In the genomic region with DNA sequence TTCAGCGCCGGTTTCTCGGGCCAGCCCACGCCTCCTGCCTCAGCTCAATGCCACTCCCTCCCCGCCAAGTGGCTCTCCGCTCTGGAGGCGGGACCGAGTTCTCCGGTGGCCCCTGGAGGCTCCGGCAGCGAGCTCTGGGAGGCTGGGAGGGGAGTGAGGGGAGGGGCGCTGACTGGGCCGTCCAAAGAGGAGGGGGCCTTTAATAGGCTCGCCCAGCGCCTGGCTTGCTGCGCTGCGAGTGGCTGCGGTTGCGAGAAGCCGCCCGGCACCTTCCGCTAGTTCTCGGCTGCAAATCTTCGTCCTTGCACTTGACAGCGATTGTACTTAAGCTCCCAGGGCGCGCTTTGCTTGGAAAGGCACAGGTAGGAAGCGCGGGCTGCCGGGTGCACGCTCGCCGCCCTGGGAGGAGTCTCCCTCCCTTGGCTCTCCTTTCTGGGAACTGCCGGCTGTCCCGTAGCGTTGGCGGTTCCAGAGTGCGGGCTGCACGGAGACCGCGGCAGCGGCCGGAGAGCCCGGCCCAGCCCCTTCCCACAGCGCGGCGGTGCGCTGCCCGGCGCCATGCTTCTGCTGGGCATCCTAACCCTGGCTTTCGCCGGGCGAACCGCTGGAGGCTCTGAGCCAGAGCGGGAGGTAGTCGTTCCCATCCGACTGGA, we compare ENCODE assay signal across 8 cellular contexts. TPM values are rescaled to one million over a fixed set of nuclear protein-coding genes. Genes with fewer than 3 reads are reported as not detected.
DNase-seq lines count a peak whose midpoint lies in the region; ATAC-seq and TF ChIP-seq lines count a peak whose summit lies in the region.

A gene with protein sequence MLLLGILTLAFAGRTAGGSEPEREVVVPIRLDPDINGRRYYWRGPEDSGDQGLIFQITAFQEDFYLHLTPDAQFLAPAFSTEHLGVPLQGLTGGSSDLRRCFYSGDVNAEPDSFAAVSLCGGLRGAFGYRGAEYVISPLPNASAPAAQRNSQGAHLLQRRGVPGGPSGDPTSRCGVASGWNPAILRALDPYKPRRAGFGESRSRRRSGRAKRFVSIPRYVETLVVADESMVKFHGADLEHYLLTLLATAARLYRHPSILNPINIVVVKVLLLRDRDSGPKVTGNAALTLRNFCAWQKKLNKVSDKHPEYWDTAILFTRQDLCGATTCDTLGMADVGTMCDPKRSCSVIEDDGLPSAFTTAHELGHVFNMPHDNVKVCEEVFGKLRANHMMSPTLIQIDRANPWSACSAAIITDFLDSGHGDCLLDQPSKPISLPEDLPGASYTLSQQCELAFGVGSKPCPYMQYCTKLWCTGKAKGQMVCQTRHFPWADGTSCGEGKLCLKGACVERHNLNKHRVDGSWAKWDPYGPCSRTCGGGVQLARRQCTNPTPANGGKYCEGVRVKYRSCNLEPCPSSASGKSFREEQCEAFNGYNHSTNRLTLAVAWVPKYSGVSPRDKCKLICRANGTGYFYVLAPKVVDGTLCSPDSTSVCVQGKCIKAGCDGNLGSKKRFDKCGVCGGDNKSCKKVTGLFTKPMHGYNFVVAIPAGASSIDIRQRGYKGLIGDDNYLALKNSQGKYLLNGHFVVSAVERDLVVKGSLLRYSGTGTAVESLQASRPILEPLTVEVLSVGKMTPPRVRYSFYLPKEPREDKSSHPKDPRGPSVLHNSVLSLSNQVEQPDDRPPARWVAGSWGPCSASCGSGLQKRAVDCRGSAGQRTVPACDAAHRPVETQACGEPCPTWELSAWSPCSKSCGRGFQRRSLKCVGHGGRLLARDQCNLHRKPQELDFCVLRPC (plus strand): TSS at position 230 of the 653 bp plus-strand sequence. CDS start 329 bp downstream, at position 559.

- H3K27ac ChIP-seq in HL-60 (replicated peaks) = no peak within 1 kb of the TSS

- no peak for ATAC-seq in GM18907 (IDR thresholded peaks at IDR 0.05; ENCODE audit: unreplicated experiment)

- peaks cover 46% of the 10 kb centered on the region for H3K27me3 ChIP-seq in HL-60 (ENCODE audit: insufficient read depth, poor library complexity, severe bottlenecking)

- no peak for TF ChIP-seq CTCF in HL-60 (IDR thresholded peaks at IDR 0.05; ENCODE audit: insufficient read depth, low read length)
- TF ChIP-seq CTCF in choroid plexus epithelial cell (conservative IDR thresholded peaks at IDR 0.05; ENCODE audit: low read depth, low read length) = no peak

- DNase-seq in DMS 273 (lab: John Stamatoyannopoulos, UW; ENCODE audit: unreplicated experiment) (peak; percentile 94), HL-60 (ENCODE audit: low read depth in 1 of 2, low spot score in 1 of 2) (peak in 1 of 2 experiments; percentile 15), RPMI7951 (ENCODE audit: low read depth) (peak; percentile 83), choroid plexus epithelial cell (ENCODE audit: low read depth) (peak; percentile 93), kidney tubule cell (ENCODE audit: low spot score) (peak; percentile 68), GM19240 (ENCODE audit: insufficient read length, low spot score) (no peak)
- peak; percentile 16 for DNase-seq in stimulated activated CD4-positive, alpha-beta T cell treated with anti-CD3 and anti-CD28 coated beads, Interleukin-4, amount 100 ng/mL, for 24 hours

- peak within 1 kb of the TSS; percentile 16 for H3K4me3 ChIP-seq in HL-60 (replicated peaks; ENCODE audit: insufficient read depth, low read length)
- peak within 1 kb of the TSS; percentile 70 for H3K4me3 ChIP-seq in choroid plexus epithelial cell (ENCODE audit: low read depth, low read length)

RNA-seq across cellular contexts. Expression of the gene that starts here (rescaled TPM):
- 2.3 and 2.5 TPM in 2 replicates for total RNA-seq in RPMI7951 (2014; rRNA removed; shearing (Covaris generic))
